In the genomic region with DNA sequence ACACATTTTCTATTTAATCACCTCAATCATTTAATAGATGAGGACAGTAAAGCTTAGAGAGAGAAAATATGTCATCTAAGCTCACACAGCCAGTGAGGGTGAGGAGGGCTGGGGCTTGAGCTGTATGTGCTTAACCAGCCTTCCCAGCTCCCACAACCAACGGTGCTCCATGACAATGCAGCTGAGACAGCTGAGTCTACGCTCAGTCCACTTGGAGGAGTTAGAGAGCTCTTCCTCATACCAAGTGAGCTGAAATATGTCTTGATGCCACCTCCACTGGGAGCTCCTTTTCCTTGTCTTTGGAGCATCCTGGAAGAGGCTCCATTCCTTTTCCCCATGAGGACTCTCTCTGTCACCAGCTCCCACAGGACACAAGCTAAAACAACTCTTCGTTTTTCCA, we compare ENCODE assay signal across 1 cellular context.
TF ChIP-seq lines count a peak whose summit lies in the region.

No MANE protein-coding gene starts in this region.

TF ChIP-seq in H1, 55 proteins besides CTCF, POLR2A, EP300 and RAD21:
- TF ChIP-seq NANOG (IDR thresholded peaks at IDR 0.05; ENCODE audit: insufficient read depth, low read depth, low read length, poor library complexity, severe bottlenecking), result no peak
- TF ChIP-seq, protein P1, sequence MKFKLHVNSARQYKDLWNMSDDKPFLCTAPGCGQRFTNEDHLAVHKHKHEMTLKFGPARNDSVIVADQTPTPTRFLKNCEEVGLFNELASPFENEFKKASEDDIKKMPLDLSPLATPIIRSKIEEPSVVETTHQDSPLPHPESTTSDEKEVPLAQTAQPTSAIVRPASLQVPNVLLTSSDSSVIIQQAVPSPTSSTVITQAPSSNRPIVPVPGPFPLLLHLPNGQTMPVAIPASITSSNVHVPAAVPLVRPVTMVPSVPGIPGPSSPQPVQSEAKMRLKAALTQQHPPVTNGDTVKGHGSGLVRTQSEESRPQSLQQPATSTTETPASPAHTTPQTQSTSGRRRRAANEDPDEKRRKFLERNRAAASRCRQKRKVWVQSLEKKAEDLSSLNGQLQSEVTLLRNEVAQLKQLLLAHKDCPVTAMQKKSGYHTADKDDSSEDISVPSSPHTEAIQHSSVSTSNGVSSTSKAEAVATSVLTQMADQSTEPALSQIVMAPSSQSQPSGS (IDR thresholded peaks at IDR 0.05; ENCODE audit: low read length), result no peak
- no peak for TF ChIP-seq KDM5A (IDR thresholded peaks at IDR 0.05; ENCODE audit: low read length)
- no peak for TF ChIP-seq SRF (IDR thresholded peaks at IDR 0.05; ENCODE audit: low read depth, low read length)
- no peak for TF ChIP-seq MAFK (IDR thresholded peaks at IDR 0.05; ENCODE audit: low read depth, low read length)
- TF ChIP-seq, protein P2, sequence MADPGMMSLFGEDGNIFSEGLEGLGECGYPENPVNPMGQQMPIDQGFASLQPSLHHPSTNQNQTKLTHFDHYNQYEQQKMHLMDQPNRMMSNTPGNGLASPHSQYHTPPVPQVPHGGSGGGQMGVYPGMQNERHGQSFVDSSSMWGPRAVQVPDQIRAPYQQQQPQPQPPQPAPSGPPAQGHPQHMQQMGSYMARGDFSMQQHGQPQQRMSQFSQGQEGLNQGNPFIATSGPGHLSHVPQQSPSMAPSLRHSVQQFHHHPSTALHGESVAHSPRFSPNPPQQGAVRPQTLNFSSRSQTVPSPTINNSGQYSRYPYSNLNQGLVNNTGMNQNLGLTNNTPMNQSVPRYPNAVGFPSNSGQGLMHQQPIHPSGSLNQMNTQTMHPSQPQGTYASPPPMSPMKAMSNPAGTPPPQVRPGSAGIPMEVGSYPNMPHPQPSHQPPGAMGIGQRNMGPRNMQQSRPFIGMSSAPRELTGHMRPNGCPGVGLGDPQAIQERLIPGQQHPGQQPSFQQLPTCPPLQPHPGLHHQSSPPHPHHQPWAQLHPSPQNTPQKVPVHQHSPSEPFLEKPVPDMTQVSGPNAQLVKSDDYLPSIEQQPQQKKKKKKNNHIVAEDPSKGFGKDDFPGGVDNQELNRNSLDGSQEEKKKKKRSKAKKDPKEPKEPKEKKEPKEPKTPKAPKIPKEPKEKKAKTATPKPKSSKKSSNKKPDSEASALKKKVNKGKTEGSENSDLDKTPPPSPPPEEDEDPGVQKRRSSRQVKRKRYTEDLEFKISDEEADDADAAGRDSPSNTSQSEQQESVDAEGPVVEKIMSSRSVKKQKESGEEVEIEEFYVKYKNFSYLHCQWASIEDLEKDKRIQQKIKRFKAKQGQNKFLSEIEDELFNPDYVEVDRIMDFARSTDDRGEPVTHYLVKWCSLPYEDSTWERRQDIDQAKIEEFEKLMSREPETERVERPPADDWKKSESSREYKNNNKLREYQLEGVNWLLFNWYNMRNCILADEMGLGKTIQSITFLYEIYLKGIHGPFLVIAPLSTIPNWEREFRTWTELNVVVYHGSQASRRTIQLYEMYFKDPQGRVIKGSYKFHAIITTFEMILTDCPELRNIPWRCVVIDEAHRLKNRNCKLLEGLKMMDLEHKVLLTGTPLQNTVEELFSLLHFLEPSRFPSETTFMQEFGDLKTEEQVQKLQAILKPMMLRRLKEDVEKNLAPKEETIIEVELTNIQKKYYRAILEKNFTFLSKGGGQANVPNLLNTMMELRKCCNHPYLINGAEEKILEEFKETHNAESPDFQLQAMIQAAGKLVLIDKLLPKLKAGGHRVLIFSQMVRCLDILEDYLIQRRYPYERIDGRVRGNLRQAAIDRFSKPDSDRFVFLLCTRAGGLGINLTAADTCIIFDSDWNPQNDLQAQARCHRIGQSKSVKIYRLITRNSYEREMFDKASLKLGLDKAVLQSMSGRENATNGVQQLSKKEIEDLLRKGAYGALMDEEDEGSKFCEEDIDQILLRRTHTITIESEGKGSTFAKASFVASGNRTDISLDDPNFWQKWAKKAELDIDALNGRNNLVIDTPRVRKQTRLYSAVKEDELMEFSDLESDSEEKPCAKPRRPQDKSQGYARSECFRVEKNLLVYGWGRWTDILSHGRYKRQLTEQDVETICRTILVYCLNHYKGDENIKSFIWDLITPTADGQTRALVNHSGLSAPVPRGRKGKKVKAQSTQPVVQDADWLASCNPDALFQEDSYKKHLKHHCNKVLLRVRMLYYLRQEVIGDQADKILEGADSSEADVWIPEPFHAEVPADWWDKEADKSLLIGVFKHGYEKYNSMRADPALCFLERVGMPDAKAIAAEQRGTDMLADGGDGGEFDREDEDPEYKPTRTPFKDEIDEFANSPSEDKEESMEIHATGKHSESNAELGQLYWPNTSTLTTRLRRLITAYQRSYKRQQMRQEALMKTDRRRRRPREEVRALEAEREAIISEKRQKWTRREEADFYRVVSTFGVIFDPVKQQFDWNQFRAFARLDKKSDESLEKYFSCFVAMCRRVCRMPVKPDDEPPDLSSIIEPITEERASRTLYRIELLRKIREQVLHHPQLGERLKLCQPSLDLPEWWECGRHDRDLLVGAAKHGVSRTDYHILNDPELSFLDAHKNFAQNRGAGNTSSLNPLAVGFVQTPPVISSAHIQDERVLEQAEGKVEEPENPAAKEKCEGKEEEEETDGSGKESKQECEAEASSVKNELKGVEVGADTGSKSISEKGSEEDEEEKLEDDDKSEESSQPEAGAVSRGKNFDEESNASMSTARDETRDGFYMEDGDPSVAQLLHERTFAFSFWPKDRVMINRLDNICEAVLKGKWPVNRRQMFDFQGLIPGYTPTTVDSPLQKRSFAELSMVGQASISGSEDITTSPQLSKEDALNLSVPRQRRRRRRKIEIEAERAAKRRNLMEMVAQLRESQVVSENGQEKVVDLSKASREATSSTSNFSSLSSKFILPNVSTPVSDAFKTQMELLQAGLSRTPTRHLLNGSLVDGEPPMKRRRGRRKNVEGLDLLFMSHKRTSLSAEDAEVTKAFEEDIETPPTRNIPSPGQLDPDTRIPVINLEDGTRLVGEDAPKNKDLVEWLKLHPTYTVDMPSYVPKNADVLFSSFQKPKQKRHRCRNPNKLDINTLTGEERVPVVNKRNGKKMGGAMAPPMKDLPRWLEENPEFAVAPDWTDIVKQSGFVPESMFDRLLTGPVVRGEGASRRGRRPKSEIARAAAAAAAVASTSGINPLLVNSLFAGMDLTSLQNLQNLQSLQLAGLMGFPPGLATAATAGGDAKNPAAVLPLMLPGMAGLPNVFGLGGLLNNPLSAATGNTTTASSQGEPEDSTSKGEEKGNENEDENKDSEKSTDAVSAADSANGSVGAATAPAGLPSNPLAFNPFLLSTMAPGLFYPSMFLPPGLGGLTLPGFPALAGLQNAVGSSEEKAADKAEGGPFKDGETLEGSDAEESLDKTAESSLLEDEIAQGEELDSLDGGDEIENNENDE (IDR thresholded peaks at IDR 0.05; ENCODE audit: insufficient replicate concordance, low read length), result no peak
- no peak for TF ChIP-seq SP1 (IDR thresholded peaks at IDR 0.05; ENCODE audit: low read depth, low read length)
- TF ChIP-seq RFX5 (IDR thresholded peaks at IDR 0.05; ENCODE audit: borderline replicate concordance, low read depth, low read length), result no peak
- TF ChIP-seq SP4 (IDR thresholded peaks at IDR 0.05; ENCODE audit: low read length), result no peak
- TF ChIP-seq CTBP2 (IDR thresholded peaks at IDR 0.05; ENCODE audit: borderline replicate concordance, insufficient read depth, insufficient read length, low read length), result no peak
- no peak for TF ChIP-seq BACH1 (IDR thresholded peaks at IDR 0.05; ENCODE audit: low read length)
- TF ChIP-seq RXRA (IDR thresholded peaks at IDR 0.05; ENCODE audit: insufficient read depth, low read depth, low read length), result no peak
- TF ChIP-seq POLR2AphosphoS5 (IDR thresholded peaks at IDR 0.05; ENCODE audit: low read depth, low read length), result no peak
- TF ChIP-seq JUN (IDR thresholded peaks at IDR 0.05; ENCODE audit: low read depth, low read length), result no peak
- no peak for TF ChIP-seq SUZ12 (IDR thresholded peaks at IDR 0.05; ENCODE audit: low read length)
